Comparison of ENCODE assay signal across 6 cellular contexts in genomic region chr17:50534222-50534978, GRCh38.
DNase-seq lines count a peak whose midpoint lies in the region.

No MANE protein-coding gene starts in this region.

- DNase-seq in NCI-H2227 (lab: John Stamatoyannopoulos, UW; ENCODE audit: unreplicated experiment) (peak; percentile 19), NCI-H2227 treated with DMSO at 0.1 percent for 48 hours (lab: John Stamatoyannopoulos, UW) (no peak), epithelial cell of prostate (ENCODE audit: low read depth, low spot score) (no peak), NCI-H2107 (lab: John Stamatoyannopoulos, UW) (no peak), OCI-M2 (lab: John Stamatoyannopoulos, UW; ENCODE audit: unreplicated experiment) (no peak)
- peak; percentile 27 for DNase-seq in stimulated activated CD4-positive, alpha-beta T cell treated with anti-CD3 and anti-CD28 coated beads, Interleukin-4, amount 100 ng/mL, for 24 hours

- peak overlapping the region; percentile 80 for H3K27ac ChIP-seq in epithelial cell of prostate

Comparison
In these comparisons a context has a peak if more than half of its experiments do, and no peak if none do; other contexts are left out.
1. DNase-seq: peak in NCI-H2227 (single experiment) and stimulated activated CD4-positive, alpha-beta T cell treated with anti-CD3 and anti-CD28 coated beads, Interleukin-4, amount 100 ng/mL, for 24 hours (single experiment); none in NCI-H2227 treated with DMSO at 0.1 percent for 48 hours (single experiment), epithelial cell of prostate (single experiment), NCI-H2107 (single experiment) and OCI-M2 (single experiment).